ENCODE assay signal across 8 cellular contexts in the genomic region with DNA sequence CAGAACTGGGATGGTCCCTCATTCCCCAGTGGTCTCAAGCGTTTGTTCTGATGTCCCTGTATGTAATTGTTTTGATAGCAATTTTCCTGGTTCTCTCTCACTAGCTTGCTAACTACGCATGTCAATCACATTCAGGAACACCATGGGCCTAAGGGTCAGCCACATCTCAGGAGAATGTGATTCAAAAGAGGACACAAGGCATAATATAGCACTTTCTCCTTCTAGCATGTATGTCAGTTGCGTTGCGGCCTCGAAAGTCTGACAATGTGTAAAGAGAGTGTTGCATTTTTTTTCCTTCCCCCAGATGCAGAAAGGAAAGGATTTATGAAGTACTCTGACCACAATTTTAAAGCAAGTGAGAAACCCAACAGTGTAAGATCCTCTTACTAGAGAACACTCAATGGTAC. TPM values are rescaled to one million over a fixed set of nuclear protein-coding genes. Genes with fewer than 3 reads are reported as not detected.
DNase-seq lines count a peak whose midpoint lies in the region; ATAC-seq and TF ChIP-seq lines count a peak whose summit lies in the region.

No MANE protein-coding gene starts in this region.

- no peaks in the 10 kb centered on the region for H3K9me3 ChIP-seq in WERI-Rb-1 (ENCODE audit: severe bottlenecking)

- H3K4me3 ChIP-seq in WERI-Rb-1 (ENCODE audit: low read depth, low read length): peak overlapping the region; percentile 58
- H3K4me3 ChIP-seq in fibroblast of the aortic adventitia (ENCODE audit: low read depth, low read length): peak overlapping the region; percentile 67
- H3K4me3 ChIP-seq in skeletal muscle cell (ENCODE audit: low read depth, low read length): peak overlapping the region; percentile 58

- DNase-seq in activated naive CD4-positive, alpha-beta T cell treated with Interleukin-2 at 50 U/mL for 16 hours: peak; percentile 3
- DNase-seq in activated naive CD4-positive, alpha-beta T cell (lab: John Stamatoyannopoulos, UW): no peak
- DNase-seq in WERI-Rb-1 (no peak), fibroblast of the aortic adventitia (ENCODE audit: low read depth) (no peak), skeletal muscle cell (ENCODE audit: low read depth) (no peak), SW 1271 (lab: John Stamatoyannopoulos, UW) (no peak), NOMO-1 treated with DMSO at 0.1 percent for 48 hours (lab: John Stamatoyannopoulos, UW; ENCODE audit: unreplicated experiment) (no peak)

- peak overlapping the region; percentile 90 for H3K27ac ChIP-seq in WERI-Rb-1

- H3K27me3 ChIP-seq in WERI-Rb-1 (ENCODE audit: insufficient read depth, low read depth, severe bottlenecking): no peaks in the 10 kb centered on the region

- H3K36me3 ChIP-seq in WERI-Rb-1: no peaks in the 10 kb centered on the region

- ATAC-seq in HG02588 (IDR thresholded peaks at IDR 0.05; ENCODE audit: unreplicated experiment): no peak

- TF ChIP-seq CTCF in WERI-Rb-1 (IDR thresholded peaks at IDR 0.05; ENCODE audit: low read depth, low read length) (no peak), fibroblast of the aortic adventitia (IDR thresholded peaks at IDR 0.05; ENCODE audit: insufficient read depth, low read length) (no peak)

RNA-seq across cellular contexts. Expression of gene TCF12, which starts 32.0 kb away (rescaled TPM):
- 89.2 and 137 TPM in 2 replicates for total RNA-seq in fibroblast of the aortic adventitia (ENCODE audit: low replicate concordance)
